1 cellular context compared by ENCODE assay signal in the genomic region with DNA sequence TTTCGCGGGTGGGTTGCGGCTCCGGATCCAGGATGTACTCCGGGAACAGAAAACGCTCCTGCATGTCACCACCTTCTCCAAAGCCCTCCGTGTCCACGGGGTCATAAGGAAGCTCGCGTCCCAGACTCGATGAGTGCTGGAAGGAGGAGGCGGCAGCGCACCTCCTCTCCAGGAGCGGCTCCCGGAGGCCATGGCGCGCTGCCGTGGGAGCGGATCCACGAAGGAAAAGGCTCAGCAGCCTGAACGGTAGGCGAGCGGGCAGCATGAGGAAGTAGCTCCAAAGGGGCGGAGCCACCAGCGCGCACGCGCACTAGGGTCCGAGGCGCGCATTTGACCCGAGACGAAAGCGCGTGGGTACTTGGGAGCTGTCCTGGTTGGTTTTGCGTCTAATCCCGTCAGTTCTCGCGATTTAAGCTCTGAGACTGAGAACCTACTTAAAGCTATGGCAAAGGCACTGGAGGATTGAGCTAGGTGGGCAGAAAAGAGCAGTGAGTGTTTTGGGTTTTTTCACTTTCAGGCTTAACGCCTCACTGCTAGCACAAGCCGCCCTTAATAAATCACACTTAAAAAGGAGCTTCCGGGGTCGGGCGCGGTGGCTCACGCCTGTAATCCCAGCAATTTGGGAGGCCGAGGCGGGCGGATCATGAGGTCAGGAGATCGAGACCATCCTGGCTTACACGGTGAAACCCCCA.
TF ChIP-seq lines count a peak whose summit lies in the region.

NOA1 (minus strand) TSS at position 286 of the 692 bp plus-strand sequence; CDS start at position 265, 21 bp downstream.

TF ChIP-seq in K562, 482 proteins besides CTCF, POLR2A, EP300 and RAD21 (continued from another document and continues in another):
- TF ChIP-seq, protein P1, sequence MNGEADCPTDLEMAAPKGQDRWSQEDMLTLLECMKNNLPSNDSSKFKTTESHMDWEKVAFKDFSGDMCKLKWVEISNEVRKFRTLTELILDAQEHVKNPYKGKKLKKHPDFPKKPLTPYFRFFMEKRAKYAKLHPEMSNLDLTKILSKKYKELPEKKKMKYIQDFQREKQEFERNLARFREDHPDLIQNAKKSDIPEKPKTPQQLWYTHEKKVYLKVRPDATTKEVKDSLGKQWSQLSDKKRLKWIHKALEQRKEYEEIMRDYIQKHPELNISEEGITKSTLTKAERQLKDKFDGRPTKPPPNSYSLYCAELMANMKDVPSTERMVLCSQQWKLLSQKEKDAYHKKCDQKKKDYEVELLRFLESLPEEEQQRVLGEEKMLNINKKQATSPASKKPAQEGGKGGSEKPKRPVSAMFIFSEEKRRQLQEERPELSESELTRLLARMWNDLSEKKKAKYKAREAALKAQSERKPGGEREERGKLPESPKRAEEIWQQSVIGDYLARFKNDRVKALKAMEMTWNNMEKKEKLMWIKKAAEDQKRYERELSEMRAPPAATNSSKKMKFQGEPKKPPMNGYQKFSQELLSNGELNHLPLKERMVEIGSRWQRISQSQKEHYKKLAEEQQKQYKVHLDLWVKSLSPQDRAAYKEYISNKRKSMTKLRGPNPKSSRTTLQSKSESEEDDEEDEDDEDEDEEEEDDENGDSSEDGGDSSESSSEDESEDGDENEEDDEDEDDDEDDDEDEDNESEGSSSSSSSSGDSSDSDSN (IDR thresholded peaks at IDR 0.05; ENCODE audit: borderline replicate concordance in 1 of 2, low read depth in 2 of 2, low read length in 2 of 2): peak in 1 of 2 experiments; percentile 82; a peak in 2 of 4 replicates
- TF ChIP-seq ZNF146 (CRISPR knock-in tag; IDR thresholded peaks at IDR 0.05; ENCODE audit: unreplicated experiment) (no peak), HMGN3 (IDR thresholded peaks at IDR 0.05; ENCODE audit: borderline replicate concordance, extremely low read depth, insufficient read length, low read depth, low read length) (no peak), GATAD2A (IDR thresholded peaks at IDR 0.05) (no peak), EP400 (IDR thresholded peaks at IDR 0.05) (peak; percentile 74), FOXO4 (CRISPR knock-in tag; IDR thresholded peaks at IDR 0.05) (no peak), GTF2A2 (tag; IDR thresholded peaks at IDR 0.05) (no peak), NFXL1 (CRISPR knock-in tag; IDR thresholded peaks at IDR 0.05) (no peak), ZNF263 (CRISPR knock-in tag; IDR thresholded peaks at IDR 0.05; ENCODE audit: borderline replicate concordance) (0 out of 2 replicates have a peak, but pooled peaks have one; percentile 27), TEAD4 (IDR thresholded peaks at IDR 0.05; ENCODE audit: low read length) (0 out of 2 replicates have a peak, but pooled peaks have one; percentile 20), TEAD4 (CRISPR knock-in tag; IDR thresholded peaks at IDR 0.05; ENCODE audit: borderline replicate concordance) (no peak), ARHGAP35 (IDR thresholded peaks at IDR 0.05; ENCODE audit: partially characterized antibody) (no peak), MTA2 (IDR thresholded peaks at IDR 0.05; ENCODE audit: low read depth) (no peak), POLR2G (IDR thresholded peaks at IDR 0.05; ENCODE audit: low read depth, low read length) (peak; percentile 90), SIN3A (IDR thresholded peaks at IDR 0.05; ENCODE audit: borderline replicate concordance in 2 of 2, control insufficient read depth in 1 of 2, low read depth in 2 of 2, low read length in 2 of 2) (peak in 1 of 2 experiments; percentile 51; a peak in 1 of 4 replicates), ZNF165 (CRISPR knock-in tag; IDR thresholded peaks at IDR 0.05; ENCODE audit: borderline replicate concordance) (no peak), MGA (IDR thresholded peaks at IDR 0.05) (peak; percentile 55; the same call in 1 of the 2 replicates), ATF7 (IDR thresholded peaks at IDR 0.05) (no peak; the same call in 1 of the 2 replicates), ZNF76 (CRISPR knock-in tag; IDR thresholded peaks at IDR 0.05; ENCODE audit: borderline replicate concordance) (no peak), ZNF282 (CRISPR knock-in tag; IDR thresholded peaks at IDR 0.05) (no peak), GABPB2 (CRISPR knock-in tag; conservative IDR thresholded peaks at IDR 0.05) (no peak), U2AF2 (optimal IDR thresholded peaks at IDR 0.05; ENCODE audit: low read depth, low read length) (no peak), DLX4 (CRISPR knock-in tag; IDR thresholded peaks at IDR 0.05) (no peak), KHSRP (IDR thresholded peaks at IDR 0.05) (no peak), MBD1 (CRISPR knock-in tag; IDR thresholded peaks at IDR 0.05) (no peak), SMARCA4 (IDR thresholded peaks at IDR 0.05) (no peak), SAFB (IDR thresholded peaks at IDR 0.05; ENCODE audit: borderline replicate concordance, low read depth, low read length) (peak; percentile 79; the same call in 1 of the 2 replicates), MEF2A (IDR thresholded peaks at IDR 0.05; ENCODE audit: control insufficient read depth, low read depth, low read length) (no peak), ZNF197 (CRISPR knock-in tag; IDR thresholded peaks at IDR 0.05; ENCODE audit: low read depth) (no peak), DIDO1 (tag; IDR thresholded peaks at IDR 0.05; ENCODE audit: low read depth) (no peak)
- TF ChIP-seq, protein P2, sequence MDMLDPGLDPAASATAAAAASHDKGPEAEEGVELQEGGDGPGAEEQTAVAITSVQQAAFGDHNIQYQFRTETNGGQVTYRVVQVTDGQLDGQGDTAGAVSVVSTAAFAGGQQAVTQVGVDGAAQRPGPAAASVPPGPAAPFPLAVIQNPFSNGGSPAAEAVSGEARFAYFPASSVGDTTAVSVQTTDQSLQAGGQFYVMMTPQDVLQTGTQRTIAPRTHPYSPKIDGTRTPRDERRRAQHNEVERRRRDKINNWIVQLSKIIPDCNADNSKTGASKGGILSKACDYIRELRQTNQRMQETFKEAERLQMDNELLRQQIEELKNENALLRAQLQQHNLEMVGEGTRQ (CRISPR knock-in tag; IDR thresholded peaks at IDR 0.05): no peak
- TF ChIP-seq, protein P3, sequence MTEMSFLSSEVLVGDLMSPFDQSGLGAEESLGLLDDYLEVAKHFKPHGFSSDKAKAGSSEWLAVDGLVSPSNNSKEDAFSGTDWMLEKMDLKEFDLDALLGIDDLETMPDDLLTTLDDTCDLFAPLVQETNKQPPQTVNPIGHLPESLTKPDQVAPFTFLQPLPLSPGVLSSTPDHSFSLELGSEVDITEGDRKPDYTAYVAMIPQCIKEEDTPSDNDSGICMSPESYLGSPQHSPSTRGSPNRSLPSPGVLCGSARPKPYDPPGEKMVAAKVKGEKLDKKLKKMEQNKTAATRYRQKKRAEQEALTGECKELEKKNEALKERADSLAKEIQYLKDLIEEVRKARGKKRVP (CRISPR knock-in tag; IDR thresholded peaks at IDR 0.05): no peak
- TF ChIP-seq, protein P4, sequence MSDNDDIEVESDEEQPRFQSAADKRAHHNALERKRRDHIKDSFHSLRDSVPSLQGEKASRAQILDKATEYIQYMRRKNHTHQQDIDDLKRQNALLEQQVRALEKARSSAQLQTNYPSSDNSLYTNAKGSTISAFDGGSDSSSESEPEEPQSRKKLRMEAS (CRISPR knock-in tag; IDR thresholded peaks at IDR 0.05): peak; percentile 11; the same call in 1 of the 2 replicates
